ENCODE assay signal across 15 cellular contexts in genomic region chr1:155569988-155570592, GRCh38. TPM values are rescaled to one million over a fixed set of nuclear protein-coding genes. Genes with fewer than 3 reads are reported as not detected.
A peak's percentile ranks its signal among the peaks of the same experiment; 100 is the strongest.
DNase-seq lines count a peak whose midpoint lies in the region; ATAC-seq and TF ChIP-seq lines count a peak whose summit lies in the region.
"Had no signal": no experiment of that assay in that cellular context is flagged by ENCODE, and none has a peak within 500 bp of the region (broad histone marks: within the 10 kb centered on the region; RNA-seq: fewer than 3 reads in every experiment).

No MANE protein-coding gene starts in this region.

- H3K27ac ChIP-seq in cardiac muscle cell (peak overlapping the region; percentile 39), right cardiac atrium (ENCODE audit: low read length) (no peak overlapping the region)
- H3K27ac ChIP-seq: thoracic aorta had no signal

- H3K4me1 ChIP-seq in cardiac muscle cell (ENCODE audit: low read depth) (peaks cover 9% of the 10 kb centered on the region), right cardiac atrium (ENCODE audit: control insufficient read depth, insufficient read depth, low read length) (no peaks in the 10 kb centered on the region)

- WGBS in right cardiac atrium: 69% methylated on average over 6 of the region's 6 CpGs

- intact Hi-C loops in right cardiac atrium (cut with DNase I): no loop called here

- H3K4me3 ChIP-seq in cardiac muscle cell (no peak overlapping the region), right cardiac atrium (ENCODE audit: low read length) (no peak overlapping the region), fibroblast of the aortic adventitia (ENCODE audit: low read depth, low read length) (no peak overlapping the region)
- H3K4me3 ChIP-seq: thoracic aorta had no signal

- H3K27me3 ChIP-seq in cardiac muscle cell (no peaks in the 10 kb centered on the region), right cardiac atrium (ENCODE audit: control insufficient read depth, insufficient read depth) (no peaks in the 10 kb centered on the region)

- TF ChIP-seq CTCF in cardiac muscle cell (IDR thresholded peaks at IDR 0.05; ENCODE audit: low read depth, low read length): no peak
- TF ChIP-seq CTCF in fibroblast of the aortic adventitia (IDR thresholded peaks at IDR 0.05; ENCODE audit: insufficient read depth, low read length): no peak

- H3K9me3 ChIP-seq in cardiac muscle cell (ENCODE audit: low read depth) (no peaks in the 10 kb centered on the region), right cardiac atrium (ENCODE audit: control insufficient read depth, low read length) (no peaks in the 10 kb centered on the region)
- H3K9me3 ChIP-seq: thoracic aorta had no signal

- DNase-seq in cardiac muscle cell (ENCODE audit: low read depth in 1 of 2, low spot score in 1 of 2): peak in 1 of 2 donors; percentile 73
- no peak for DNase-seq in right cardiac atrium
- DNase-seq in amniotic epithelial cell (ENCODE audit: low read depth): peak; percentile 98
- DNase-seq in fibroblast of the aortic adventitia (ENCODE audit: low read depth): peak; percentile 85
- DNase-seq in HuH-7.5 (ENCODE audit: low spot score): no peak
- no peak for DNase-seq in NCI-H2081 (lab: John Stamatoyannopoulos, UW)
- DNase-seq in NCI-H1105 (lab: John Stamatoyannopoulos, UW): no peak
- DNase-seq: activated naive CD8-positive, alpha-beta T cell treated with anti-CD3 and anti-CD28 coated beads, Interleukin-2, amount 10 ng/mL, durations not matched to agents 7 days and 5 days; hypothalamus; NCI-H1048; NCI-H2171; SHP77 treated with DMSO at 0.1 percent for 48 hours had no signal

- ATAC-seq in right cardiac atrium (no peak), GM18498 (IDR thresholded peaks at IDR 0.05; ENCODE audit: unreplicated experiment) (no peak)
- ATAC-seq: left lobe of liver had no signal

- no peaks in the 10 kb centered on the region for H3K36me3 ChIP-seq in cardiac muscle cell
- H3K36me3 ChIP-seq: thoracic aorta had no signal

RNA-seq across cellular contexts. Expression of gene ASH1L, which starts 7.5 kb away (rescaled TPM):
- 18.5 and 31.2 TPM in 2 replicates for total RNA-seq in cardiac muscle cell
- 25.9 and 27.3 TPM in 2 replicates for polyA plus RNA-seq in cardiac muscle cell
- 10 to 100 TPM; 47.8 to 57.7 (median 50.4) TPM for total RNA-seq in right cardiac atrium
- polyA plus RNA-seq in right cardiac atrium: 11.3 TPM
- total RNA-seq in fibroblast of the aortic adventitia (ENCODE audit: low replicate concordance): 44.8 and 59.9 TPM in 2 replicates

RNA-seq across cellular contexts. Expression of gene MSTO1, which starts 39.9 kb away (rescaled TPM):
- total RNA-seq in cardiac muscle cell (37.8 and 52.7 TPM in 2 replicates), right cardiac atrium (10 to 100 TPM; 13.5 to 28.2 (median 16.8) TPM), fibroblast of the aortic adventitia (ENCODE audit: low replicate concordance) (14.0 and 30.5 TPM in 2 replicates)
- polyA plus RNA-seq in cardiac muscle cell (59.8 and 70.5 TPM in 2 replicates), right cardiac atrium (11.5 TPM)

Comparison
In these comparisons a context has a peak if more than half of its experiments do, and no peak if none do; other contexts are left out.
1. DNase-seq: peak in amniotic epithelial cell (single experiment) and fibroblast of the aortic adventitia (single experiment); none in right cardiac atrium (0 of 3), HuH-7.5 (single experiment), NCI-H2081 (0 of 2) and NCI-H1105 (single experiment).